28 cellular contexts compared by ENCODE assay signal in genomic region chr12:53809005-53809404, GRCh38. TPM values are rescaled to one million over a fixed set of nuclear protein-coding genes. Genes with fewer than 3 reads are reported as not detected.
"Had no signal": no experiment of that assay in that cellular context is flagged by ENCODE, and none has a peak within 500 bp of the region (broad histone marks: within the 10 kb centered on the region; RNA-seq: fewer than 3 reads in every experiment).

No MANE protein-coding gene starts in this region.

- H3K27me3 Mint-ChIP-seq: type B pancreatic cell had no signal

- H3K36me3 ChIP-seq: left ventricle myocardium inferior, ovary, prostate gland, sigmoid colon, spleen, tibial nerve, uterus had no signal

- H3K4me3 Mint-ChIP-seq: mesothelial cell of epicardium; naive thymus-derived CD4-positive, alpha-beta T cell; natural killer cell treated with Interleukin-12 subunit alpha and Interleukin-12 subunit beta and Interleukin-15 and Interleukin-18, amount 100 ng/mL, for 72 hours; stimulated activated memory B cell treated with anti-CD40 and anti-IgM and Interleukin-4, amounts not matched to agents 10 μg/mL and 1 μg/mL and 100 μg/mL, for 72 hours; stimulated activated naive CD8-positive, alpha-beta T cell treated with anti-CD3 and anti-CD28 coated beads, Interleukin-15, amount 100 ng/mL, for 72 hours; type B pancreatic cell had no signal

- DNase-seq: islet precursor cell; left ventricle myocardium inferior; mesendoderm; naive thymus-derived CD4-positive, alpha-beta T cell; ovary; sigmoid colon; small intestine; spleen; stimulated activated CD4-positive, alpha-beta T cell treated with anti-CD3 and anti-CD28 coated beads, Interleukin-4, amount 100 ng/mL, for 24 hours; stimulated activated naive CD4-positive, alpha-beta T cell treated with Interleukin-2 at 50 U/mL for 16 hours; stimulated activated naive CD8-positive, alpha-beta T cell treated with anti-CD3 and anti-CD28 coated beads, Interleukin-15, amount 100 ng/mL, for 72 hours; substantia nigra; uterus had no signal

- H3K27ac Mint-ChIP-seq: mesothelial cell of epicardium; naive thymus-derived CD4-positive, alpha-beta T cell; natural killer cell treated with Interleukin-12 subunit alpha and Interleukin-12 subunit beta and Interleukin-15 and Interleukin-18, amount 100 ng/mL, for 72 hours; stimulated activated memory B cell treated with anti-CD40 and anti-IgM and Interleukin-4, amounts not matched to agents 10 μg/mL and 1 μg/mL and 100 μg/mL, for 72 hours; stimulated activated naive CD8-positive, alpha-beta T cell treated with anti-CD3 and anti-CD28 coated beads, Interleukin-15, amount 100 ng/mL, for 72 hours; type B pancreatic cell had no signal

- H3K27ac ChIP-seq: left ventricle myocardium inferior, ovary, prostate gland, sigmoid colon, spleen, tibial nerve, uterus had no signal

- H3K4me1 ChIP-seq: left ventricle myocardium inferior, sigmoid colon, spleen, tibial nerve, uterus had no signal

- H3K27me3 ChIP-seq: ovary, uterus had no signal

- H3K9me3 ChIP-seq: ovary, prostate gland, sigmoid colon, spleen, tibial nerve, uterus had no signal

- H3K4me1 Mint-ChIP-seq: stimulated activated naive CD8-positive, alpha-beta T cell treated with anti-CD3 and anti-CD28 coated beads, Interleukin-15, amount 100 ng/mL, for 72 hours had no signal

- H3K4me3 ChIP-seq: left ventricle myocardium inferior, lung, ovary, prostate gland, sigmoid colon, spleen, tibial nerve, uterus had no signal

- ATAC-seq: naive thymus-derived CD4-positive, alpha-beta T cell; natural killer cell treated with Interleukin-12 subunit alpha and Interleukin-12 subunit beta and Interleukin-15 and Interleukin-18, amount 100 ng/mL, for 72 hours; stimulated activated memory B cell treated with anti-CD40 and anti-IgM and Interleukin-4, amounts not matched to agents 10 μg/mL and 1 μg/mL and 100 μg/mL, for 72 hours; stimulated activated naive CD8-positive, alpha-beta T cell treated with anti-CD3 and anti-CD28 coated beads, Interleukin-15, amount 100 ng/mL, for 72 hours had no signal

- H3K36me3 Mint-ChIP-seq: mesothelial cell of epicardium; naive thymus-derived CD4-positive, alpha-beta T cell; natural killer cell treated with Interleukin-12 subunit alpha and Interleukin-12 subunit beta and Interleukin-15 and Interleukin-18, amount 100 ng/mL, for 72 hours; stimulated activated memory B cell treated with anti-CD40 and anti-IgM and Interleukin-4, amounts not matched to agents 10 μg/mL and 1 μg/mL and 100 μg/mL, for 72 hours; type B pancreatic cell had no signal

- H3K9me3 Mint-ChIP-seq: mesothelial cell of epicardium; naive thymus-derived CD4-positive, alpha-beta T cell; natural killer cell treated with Interleukin-12 subunit alpha and Interleukin-12 subunit beta and Interleukin-15 and Interleukin-18, amount 100 ng/mL, for 72 hours; stimulated activated memory B cell treated with anti-CD40 and anti-IgM and Interleukin-4, amounts not matched to agents 10 μg/mL and 1 μg/mL and 100 μg/mL, for 72 hours; stimulated activated naive CD8-positive, alpha-beta T cell treated with anti-CD3 and anti-CD28 coated beads, Interleukin-15, amount 100 ng/mL, for 72 hours; type B pancreatic cell had no signal

RNA-seq across cellular contexts. Expression of gene CISTR, which starts 57.2 kb away (rescaled TPM):
- total RNA-seq: kidney epithelial cell; lower leg skin; lung; mesothelial cell of epicardium; mononuclear cell; naive thymus-derived CD4-positive, alpha-beta T cell; natural killer cell treated with Interleukin-12 subunit alpha and Interleukin-12 subunit beta and Interleukin-15 and Interleukin-18, amount 100 ng/mL, for 72 hours; omental fat pad; ovary; prostate gland; sigmoid colon; spleen; temporal lobe; tibial nerve; ureter; uterus had no signal
- polyA plus RNA-seq: lung; naive thymus-derived CD4-positive, alpha-beta T cell; neural cell; ovary; sigmoid colon; small intestine; thymus had no signal
